1 cellular context compared by ENCODE assay signal in the genomic region with DNA sequence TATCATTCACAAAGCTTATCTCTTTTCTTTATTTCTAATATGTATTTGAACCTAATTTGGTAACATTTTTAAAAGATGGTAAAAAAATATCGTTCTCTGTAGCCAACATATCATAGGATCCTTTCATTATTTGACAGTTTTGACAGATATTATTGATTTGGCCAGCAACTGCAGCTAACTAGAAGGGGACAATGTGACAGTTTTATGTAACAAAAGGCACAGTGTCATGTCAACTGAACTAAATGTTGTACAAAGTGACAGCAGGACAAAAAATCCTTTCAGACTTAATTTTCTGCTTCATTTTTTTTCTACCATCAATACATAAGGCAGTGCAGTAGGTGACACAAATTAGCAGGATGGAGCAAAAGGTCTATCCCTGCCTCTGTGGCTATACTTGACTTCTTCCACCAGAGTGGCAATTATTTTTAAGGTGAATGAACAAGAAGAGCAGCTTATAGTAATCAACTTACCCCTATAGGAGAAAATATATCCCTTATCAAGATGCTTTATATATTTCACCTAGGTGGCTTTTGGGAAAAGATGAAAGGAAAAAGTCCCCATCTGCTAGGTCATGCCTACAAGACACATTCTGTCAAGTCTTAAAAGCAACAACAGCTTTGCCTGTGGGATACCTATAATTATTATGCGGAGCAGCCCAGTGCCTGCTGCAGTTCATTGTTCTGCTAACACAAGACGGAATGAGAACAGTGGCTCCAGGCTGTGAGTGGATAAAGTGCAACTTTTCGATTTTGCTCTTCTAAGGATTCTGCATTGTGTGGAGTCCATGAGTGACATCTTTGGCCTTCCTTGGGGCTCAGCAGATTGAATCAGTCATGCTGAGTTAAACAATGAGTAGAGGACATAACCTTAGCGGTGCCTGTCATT.
A peak's percentile ranks its signal among the peaks of the same experiment; 100 is the strongest.
TF ChIP-seq lines count a peak whose summit lies in the region.

No MANE protein-coding gene starts in this region.

TF ChIP-seq in H1, 55 proteins besides CTCF, POLR2A, EP300 and RAD21 (continued from another document):
- TF ChIP-seq HDAC2 (IDR thresholded peaks at IDR 0.05; ENCODE audit: borderline replicate concordance in 1 of 2, low read depth in 2 of 2, low read length in 2 of 2) (0 out of 4 replicates have a peak, but pooled peaks of 1 of the 2 experiments have one; percentile 30), CEBPB (IDR thresholded peaks at IDR 0.05; ENCODE audit: low read depth, low read length) (no peak), TAF1 (IDR thresholded peaks at IDR 0.05; ENCODE audit: low read depth, low read length) (no peak), RXRA (IDR thresholded peaks at IDR 0.05; ENCODE audit: insufficient read depth, low read depth, low read length) (no peak), CREB1 (IDR thresholded peaks at IDR 0.05) (no peak), HDAC6 (IDR thresholded peaks at IDR 0.05; ENCODE audit: low read depth, low read length) (no peak), CHD2 (IDR thresholded peaks at IDR 0.05; ENCODE audit: low read length) (no peak), JUN (IDR thresholded peaks at IDR 0.05; ENCODE audit: low read depth, low read length) (no peak)
